Comparison of ENCODE assay signal across 1 cellular context in genomic region chr20:10565191-10565921, GRCh38.
TF ChIP-seq lines count a peak whose summit lies in the region.

No MANE protein-coding gene starts in this region.

TF ChIP-seq in HepG2, 621 proteins besides CTCF, POLR2A, EP300 and RAD21 (continued from another document and continues in another):
- TF ChIP-seq, protein P1, sequence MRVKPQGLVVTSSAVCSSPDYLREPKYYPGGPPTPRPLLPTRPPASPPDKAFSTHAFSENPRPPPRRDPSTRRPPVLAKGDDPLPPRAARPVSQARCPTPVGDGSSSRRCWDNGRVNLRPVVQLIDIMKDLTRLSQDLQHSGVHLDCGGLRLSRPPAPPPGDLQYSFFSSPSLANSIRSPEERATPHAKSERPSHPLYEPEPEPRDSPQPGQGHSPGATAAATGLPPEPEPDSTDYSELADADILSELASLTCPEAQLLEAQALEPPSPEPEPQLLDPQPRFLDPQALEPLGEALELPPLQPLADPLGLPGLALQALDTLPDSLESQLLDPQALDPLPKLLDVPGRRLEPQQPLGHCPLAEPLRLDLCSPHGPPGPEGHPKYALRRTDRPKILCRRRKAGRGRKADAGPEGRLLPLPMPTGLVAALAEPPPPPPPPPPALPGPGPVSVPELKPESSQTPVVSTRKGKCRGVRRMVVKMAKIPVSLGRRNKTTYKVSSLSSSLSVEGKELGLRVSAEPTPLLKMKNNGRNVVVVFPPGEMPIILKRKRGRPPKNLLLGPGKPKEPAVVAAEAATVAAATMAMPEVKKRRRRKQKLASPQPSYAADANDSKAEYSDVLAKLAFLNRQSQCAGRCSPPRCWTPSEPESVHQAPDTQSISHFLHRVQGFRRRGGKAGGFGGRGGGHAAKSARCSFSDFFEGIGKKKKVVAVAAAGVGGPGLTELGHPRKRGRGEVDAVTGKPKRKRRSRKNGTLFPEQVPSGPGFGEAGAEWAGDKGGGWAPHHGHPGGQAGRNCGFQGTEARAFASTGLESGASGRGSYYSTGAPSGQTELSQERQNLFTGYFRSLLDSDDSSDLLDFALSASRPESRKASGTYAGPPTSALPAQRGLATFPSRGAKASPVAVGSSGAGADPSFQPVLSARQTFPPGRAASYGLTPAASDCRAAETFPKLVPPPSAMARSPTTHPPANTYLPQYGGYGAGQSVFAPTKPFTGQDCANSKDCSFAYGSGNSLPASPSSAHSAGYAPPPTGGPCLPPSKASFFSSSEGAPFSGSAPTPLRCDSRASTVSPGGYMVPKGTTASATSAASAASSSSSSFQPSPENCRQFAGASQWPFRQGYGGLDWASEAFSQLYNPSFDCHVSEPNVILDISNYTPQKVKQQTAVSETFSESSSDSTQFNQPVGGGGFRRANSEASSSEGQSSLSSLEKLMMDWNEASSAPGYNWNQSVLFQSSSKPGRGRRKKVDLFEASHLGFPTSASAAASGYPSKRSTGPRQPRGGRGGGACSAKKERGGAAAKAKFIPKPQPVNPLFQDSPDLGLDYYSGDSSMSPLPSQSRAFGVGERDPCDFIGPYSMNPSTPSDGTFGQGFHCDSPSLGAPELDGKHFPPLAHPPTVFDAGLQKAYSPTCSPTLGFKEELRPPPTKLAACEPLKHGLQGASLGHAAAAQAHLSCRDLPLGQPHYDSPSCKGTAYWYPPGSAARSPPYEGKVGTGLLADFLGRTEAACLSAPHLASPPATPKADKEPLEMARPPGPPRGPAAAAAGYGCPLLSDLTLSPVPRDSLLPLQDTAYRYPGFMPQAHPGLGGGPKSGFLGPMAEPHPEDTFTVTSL (CRISPR knock-in tag; IDR thresholded peaks at IDR 0.05; ENCODE audit: borderline replicate concordance) = peak; percentile 98
- TF ChIP-seq MIER2 (CRISPR knock-in tag; IDR thresholded peaks at IDR 0.05) = peak; percentile 76
- no peak for TF ChIP-seq ZNF629 (CRISPR knock-in tag; conservative IDR thresholded peaks at IDR 0.05)
- TF ChIP-seq SIN3A (IDR thresholded peaks at IDR 0.05; ENCODE audit: borderline replicate concordance, low read depth, low read length) = no peak
- no peak for TF ChIP-seq ZBTB43 (CRISPR knock-in tag; conservative IDR thresholded peaks at IDR 0.05)
- TF ChIP-seq ZNF710 (CRISPR knock-in tag; IDR thresholded peaks at IDR 0.05; ENCODE audit: borderline replicate concordance) = peak; percentile 96
- no peak for TF ChIP-seq CHD2 (IDR thresholded peaks at IDR 0.05; ENCODE audit: low read depth, low read length)
- peak; percentile 48; the same call in 1 of the 2 replicates for TF ChIP-seq CBX5 (CRISPR knock-in tag; IDR thresholded peaks at IDR 0.05; ENCODE audit: borderline replicate concordance)
- peak; percentile 58 for TF ChIP-seq KDM2A (CRISPR knock-in tag; IDR thresholded peaks at IDR 0.05; ENCODE audit: borderline replicate concordance, low read depth)
- TF ChIP-seq, protein P2, sequence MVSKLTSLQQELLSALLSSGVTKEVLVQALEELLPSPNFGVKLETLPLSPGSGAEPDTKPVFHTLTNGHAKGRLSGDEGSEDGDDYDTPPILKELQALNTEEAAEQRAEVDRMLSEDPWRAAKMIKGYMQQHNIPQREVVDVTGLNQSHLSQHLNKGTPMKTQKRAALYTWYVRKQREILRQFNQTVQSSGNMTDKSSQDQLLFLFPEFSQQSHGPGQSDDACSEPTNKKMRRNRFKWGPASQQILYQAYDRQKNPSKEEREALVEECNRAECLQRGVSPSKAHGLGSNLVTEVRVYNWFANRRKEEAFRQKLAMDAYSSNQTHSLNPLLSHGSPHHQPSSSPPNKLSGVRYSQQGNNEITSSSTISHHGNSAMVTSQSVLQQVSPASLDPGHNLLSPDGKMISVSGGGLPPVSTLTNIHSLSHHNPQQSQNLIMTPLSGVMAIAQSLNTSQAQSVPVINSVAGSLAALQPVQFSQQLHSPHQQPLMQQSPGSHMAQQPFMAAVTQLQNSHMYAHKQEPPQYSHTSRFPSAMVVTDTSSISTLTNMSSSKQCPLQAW (CRISPR knock-in tag; IDR thresholded peaks at IDR 0.05) = no peak
- peak; percentile 78 for TF ChIP-seq SMAD3 (CRISPR knock-in tag; IDR thresholded peaks at IDR 0.05)
- TF ChIP-seq ZBTB38 (CRISPR knock-in tag; IDR thresholded peaks at IDR 0.05) = peak; percentile 83
- peak; percentile 69; the same call in 1 of the 2 replicates for TF ChIP-seq TEF (CRISPR knock-in tag; IDR thresholded peaks at IDR 0.05)
- TF ChIP-seq ZSCAN12 (CRISPR knock-in tag; IDR thresholded peaks at IDR 0.05) = no peak
- TF ChIP-seq RXRB (CRISPR knock-in tag; IDR thresholded peaks at IDR 0.05; ENCODE audit: borderline replicate concordance) = peak; percentile 92
- TF ChIP-seq MIER3 (CRISPR knock-in tag; IDR thresholded peaks at IDR 0.05; ENCODE audit: borderline replicate concordance) = peak; percentile 95; the same call in 1 of the 2 replicates
- TF ChIP-seq CBX2 (IDR thresholded peaks at IDR 0.05; ENCODE audit: low read depth, low read length) = no peak
- no peak for TF ChIP-seq CBX2 (CRISPR knock-in tag; IDR thresholded peaks at IDR 0.05; ENCODE audit: low read depth)
- peak; percentile 32; the same call in 1 of the 2 replicates for TF ChIP-seq ZNF34 (CRISPR knock-in tag; IDR thresholded peaks at IDR 0.05; ENCODE audit: borderline replicate concordance)
- no peak for TF ChIP-seq PLRG1 (conservative IDR thresholded peaks at IDR 0.05)
- peak; percentile 49; the same call in 1 of the 2 replicates for TF ChIP-seq PAWR (CRISPR knock-in tag; IDR thresholded peaks at IDR 0.05; ENCODE audit: borderline replicate concordance)
- TF ChIP-seq ESRRA (CRISPR knock-in tag; IDR thresholded peaks at IDR 0.05; ENCODE audit: low read depth) = 0 out of 2 replicates have a peak, but pooled peaks have one; percentile 30
- TF ChIP-seq SYNCRIP (IDR thresholded peaks at IDR 0.05; ENCODE audit: insufficient read depth, low read depth, low read length) = no peak
- TF ChIP-seq ELF1 (CRISPR knock-in tag; IDR thresholded peaks at IDR 0.05) = peak; percentile 67
- peak; percentile 33 for TF ChIP-seq XRCC5 (optimal IDR thresholded peaks at IDR 0.05; ENCODE audit: low read length)
- no peak for TF ChIP-seq ASH2L (IDR thresholded peaks at IDR 0.05; ENCODE audit: insufficient read length, low read depth, low read length)
- peak; percentile 70 for TF ChIP-seq ZNF543 (CRISPR knock-in tag; IDR thresholded peaks at IDR 0.05)
- TF ChIP-seq POGZ (CRISPR knock-in tag; IDR thresholded peaks at IDR 0.05) = peak; percentile 95
- TF ChIP-seq JARID2 (CRISPR knock-in tag; IDR thresholded peaks at IDR 0.05; ENCODE audit: insufficient replicate concordance) = peak; percentile 78
- no peak; the same call in 1 of the 2 replicates for TF ChIP-seq KDM5B (CRISPR knock-in tag; IDR thresholded peaks at IDR 0.05; ENCODE audit: borderline replicate concordance)
- 0 out of 2 replicates have a peak, but pooled peaks have one; percentile 23 for TF ChIP-seq PRDM10 (CRISPR knock-in tag; IDR thresholded peaks at IDR 0.05; ENCODE audit: low read depth)
- TF ChIP-seq, protein P3, sequence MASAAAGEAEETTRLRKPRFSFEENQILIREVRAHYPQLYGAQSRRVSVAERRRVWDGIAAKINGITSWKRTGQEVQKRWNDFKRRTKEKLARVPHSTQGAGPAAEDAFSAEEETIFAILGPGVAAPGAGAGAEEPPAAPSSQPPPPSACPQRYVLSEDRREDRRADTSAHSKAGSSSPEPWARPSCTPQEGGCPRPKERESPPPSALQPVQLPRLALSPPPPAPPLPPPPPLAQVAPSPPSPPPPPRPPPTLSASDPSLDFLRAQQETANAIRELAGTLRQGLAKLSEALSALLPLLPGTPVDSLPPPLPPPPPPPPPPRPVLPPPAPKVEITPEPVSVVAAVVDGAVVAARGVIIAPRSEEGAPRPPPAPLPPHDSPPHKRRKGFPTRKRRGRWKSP (CRISPR knock-in tag; IDR thresholded peaks at IDR 0.05) = 0 out of 2 replicates have a peak, but pooled peaks have one; percentile 35
- TF ChIP-seq FOSL2 (CRISPR knock-in tag; IDR thresholded peaks at IDR 0.05) = peak; percentile 93
- TF ChIP-seq PCBP2 (optimal IDR thresholded peaks at IDR 0.05; ENCODE audit: low read depth, low read length, poor library complexity, severe bottlenecking) = no peak
- TF ChIP-seq ZSCAN9 (CRISPR knock-in tag; IDR thresholded peaks at IDR 0.05; ENCODE audit: borderline replicate concordance) = peak; percentile 86; the same call in 1 of the 2 replicates
- TF ChIP-seq, protein P4, sequence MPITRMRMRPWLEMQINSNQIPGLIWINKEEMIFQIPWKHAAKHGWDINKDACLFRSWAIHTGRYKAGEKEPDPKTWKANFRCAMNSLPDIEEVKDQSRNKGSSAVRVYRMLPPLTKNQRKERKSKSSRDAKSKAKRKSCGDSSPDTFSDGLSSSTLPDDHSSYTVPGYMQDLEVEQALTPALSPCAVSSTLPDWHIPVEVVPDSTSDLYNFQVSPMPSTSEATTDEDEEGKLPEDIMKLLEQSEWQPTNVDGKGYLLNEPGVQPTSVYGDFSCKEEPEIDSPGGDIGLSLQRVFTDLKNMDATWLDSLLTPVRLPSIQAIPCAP (CRISPR knock-in tag; IDR thresholded peaks at IDR 0.05; ENCODE audit: low read depth) = no peak
- TF ChIP-seq, protein P5, sequence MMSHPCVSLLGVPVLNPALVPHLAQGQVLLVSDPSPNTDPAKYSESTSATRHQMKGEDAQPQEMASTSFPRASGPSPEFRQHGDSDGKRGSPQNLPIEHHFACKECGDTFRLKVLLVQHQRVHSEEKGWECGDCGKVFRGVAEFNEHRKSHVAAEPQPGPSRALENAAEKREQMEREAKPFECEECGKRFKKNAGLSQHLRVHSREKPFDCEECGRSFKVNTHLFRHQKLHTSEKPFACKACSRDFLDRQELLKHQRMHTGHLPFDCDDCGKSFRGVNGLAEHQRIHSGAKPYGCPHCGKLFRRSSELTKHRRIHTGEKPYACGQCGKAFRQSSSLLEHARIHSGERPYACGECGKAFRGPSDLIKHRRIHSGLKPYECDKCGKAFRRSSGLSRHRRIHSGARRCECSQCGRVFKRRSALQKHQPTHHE (CRISPR knock-in tag; IDR thresholded peaks at IDR 0.05; ENCODE audit: borderline replicate concordance) = no peak
- peak; percentile 93 for TF ChIP-seq ATF2 (CRISPR knock-in tag; IDR thresholded peaks at IDR 0.05)
- TF ChIP-seq JUN (CRISPR knock-in tag; IDR thresholded peaks at IDR 0.05) = peak; percentile 85
- peak; percentile 71; the same call in 1 of the 2 replicates for TF ChIP-seq NR2C2 (CRISPR knock-in tag; IDR thresholded peaks at IDR 0.05; ENCODE audit: borderline replicate concordance)
- TF ChIP-seq ZNF703 (CRISPR knock-in tag; IDR thresholded peaks at IDR 0.05; ENCODE audit: borderline replicate concordance) = no peak
